8 cellular contexts compared by ENCODE assay signal in the genomic region with DNA sequence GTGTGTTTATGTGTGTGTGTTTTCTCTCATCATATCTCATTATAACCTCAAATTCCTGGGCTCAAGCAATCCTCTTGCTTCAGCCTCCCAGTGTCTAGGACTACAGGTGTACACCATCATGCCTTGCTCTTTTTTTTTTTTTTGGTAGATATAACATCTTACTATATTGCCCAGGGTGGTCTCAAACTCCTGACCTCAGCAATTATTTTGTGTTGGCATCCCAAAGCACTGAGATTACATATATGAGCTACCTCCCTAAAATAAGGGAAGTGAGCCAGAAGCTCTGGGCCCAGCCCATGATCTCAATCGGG. TPM values are rescaled to one million over a fixed set of nuclear protein-coding genes. Genes with fewer than 3 reads are reported as not detected.
A peak's percentile ranks its signal among the peaks of the same experiment; 100 is the strongest.
DNase-seq lines count a peak whose midpoint lies in the region; ATAC-seq and TF ChIP-seq lines count a peak whose summit lies in the region.

No MANE protein-coding gene starts in this region.

- peaks cover 11% of the 10 kb centered on the region for H3K4me1 ChIP-seq in mucosa of descending colon (ENCODE audit: low read depth)

- ATAC-seq in mucosa of descending colon, result peak; percentile 30

- no peak for DNase-seq in AG09309 (ENCODE audit: low read depth)
- no peak for DNase-seq in HL-60 (ENCODE audit: low read depth in 1 of 2, low spot score in 1 of 2)
- no peak for DNase-seq in caudate nucleus (lab: John Stamatoyannopoulos, UW)
- DNase-seq in mucosa of descending colon, result no peak
- no peak for DNase-seq in NCI-H510A treated with DMSO at 0.1 percent for 48 hours (lab: John Stamatoyannopoulos, UW)
- DNase-seq in NOMO-1 treated with DMSO at 0.1 percent for 48 hours (lab: John Stamatoyannopoulos, UW; ENCODE audit: unreplicated experiment), result no peak
- no peak for DNase-seq in HuH-7.5 (ENCODE audit: low spot score)
- DNase-seq in NCI-H1417 treated with DMSO at 0.1 percent for 48 hours (lab: John Stamatoyannopoulos, UW), result no peak

- no peak for TF ChIP-seq CTCF in AG09309 (IDR thresholded peaks at IDR 0.05; ENCODE audit: control insufficient read depth, insufficient read depth, low read depth, low read length, missing control alignments)
- TF ChIP-seq CTCF in HL-60 (IDR thresholded peaks at IDR 0.05; ENCODE audit: insufficient read depth, low read length), result no peak
- no peak for TF ChIP-seq CTCF in mucosa of descending colon (IDR thresholded peaks at IDR 0.05)

- H3K9me3 ChIP-seq in mucosa of descending colon, result no peaks in the 10 kb centered on the region

- peak overlapping the region; percentile 92 for H3K27ac ChIP-seq in HL-60 (replicated peaks)
- peak overlapping the region; percentile 88 for H3K27ac ChIP-seq in caudate nucleus (ENCODE audit: low read depth, low read length)

- no peaks in the 10 kb centered on the region for H3K27me3 ChIP-seq in HL-60 (ENCODE audit: insufficient read depth, poor library complexity, severe bottlenecking)

- intact Hi-C loops in mucosa of descending colon (cut with DNase I, micrococcal nuclease), result no loop called here

- H3K4me3 ChIP-seq in AG09309 (ENCODE audit: control insufficient read depth, low read depth, low read length) (peak overlapping the region; percentile 85), HL-60 (replicated peaks; ENCODE audit: insufficient read depth, low read length) (peak overlapping the region; percentile 89), mucosa of descending colon (no peak overlapping the region)

- H3K36me3 ChIP-seq in mucosa of descending colon (ENCODE audit: low read depth), result no peaks in the 10 kb centered on the region

RNA-seq across cellular contexts. Expression of a gene that starts 0.4 kb away (rescaled TPM):
- 1 to 10 TPM; 2.5 to 9.4 (median 3.6) TPM for total RNA-seq in mucosa of descending colon

RNA-seq across cellular contexts. Expression of a gene that starts 31.2 kb away (rescaled TPM):
- 10 to 100 TPM in 1 of 3 donors, 1 to 10 TPM in 2; 2.8 to 12.2 (median 4.2) TPM for total RNA-seq in mucosa of descending colon

RNA-seq across cellular contexts. Expression of a gene that starts 39.5 kb away (rescaled TPM):
- total RNA-seq in mucosa of descending colon, result 10 to 100 TPM; 25.7 to 55.8 (median 42.2) TPM

RNA-seq across cellular contexts. Expression of a gene that starts 43.5 kb away (rescaled TPM):
- 1 to 10 TPM; 3.4 to 8.3 (median 3.5) TPM for total RNA-seq in mucosa of descending colon

RNA-seq across cellular contexts. Expression of a gene that starts 43.5 kb away (rescaled TPM):
- 1 to 10 TPM in 2 of 3 donors, under 1 TPM in 1; 0.64 to 4.2 (median 1.6) TPM for total RNA-seq in mucosa of descending colon
